Comparison of ENCODE assay signal across 2 cellular contexts in the genomic region with DNA sequence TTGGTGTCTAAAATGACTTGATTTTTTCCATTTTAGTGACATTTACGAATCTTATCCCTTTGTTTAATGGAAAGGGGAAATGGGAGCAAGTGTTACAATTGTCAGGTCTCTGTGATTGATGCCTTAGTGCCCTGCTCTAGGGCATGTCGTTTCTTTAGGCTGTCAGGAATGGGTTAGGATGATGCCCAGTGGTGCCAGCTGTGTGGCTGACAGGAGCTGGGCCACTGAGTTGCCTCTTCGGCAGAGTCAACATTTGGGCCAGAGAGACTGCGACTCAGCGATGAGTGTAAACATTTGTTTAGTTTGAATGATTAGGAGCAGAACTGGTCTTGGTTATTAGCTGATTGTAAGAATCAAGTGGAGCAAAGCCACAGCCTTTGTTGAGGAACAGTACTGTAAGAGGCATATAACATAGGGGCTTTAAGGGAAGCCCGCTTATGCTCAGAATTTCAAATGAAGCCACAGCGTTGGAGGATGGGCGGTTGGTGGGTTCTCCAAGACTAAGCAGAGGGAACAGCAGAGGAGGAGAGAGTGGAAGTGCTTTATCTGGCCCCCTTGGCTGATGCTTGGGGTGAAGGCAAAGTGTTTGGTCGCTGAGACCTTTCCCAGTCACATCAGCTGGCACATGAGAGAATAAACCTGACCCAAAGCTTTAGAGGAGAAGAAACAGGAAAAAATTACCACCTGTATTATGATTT.
A peak's percentile ranks its signal among the peaks of the same experiment; 100 is the strongest.
TF ChIP-seq lines count a peak whose summit lies in the region.

No MANE protein-coding gene starts in this region.

TF ChIP-seq in IMR-90, 13 proteins besides CTCF, POLR2A, EP300 and RAD21:
- TF ChIP-seq SMC3 (IDR thresholded peaks at IDR 0.05; ENCODE audit: low read depth, low read length) (no peak), CEBPB (IDR thresholded peaks at IDR 0.05; ENCODE audit: low read depth, low read length) (no peak), MAZ (IDR thresholded peaks at IDR 0.05; ENCODE audit: borderline replicate concordance, low read depth, low read length) (no peak), CHD1 (IDR thresholded peaks at IDR 0.05; ENCODE audit: low read depth, low read length) (no peak)

TF ChIP-seq in H1, 55 proteins besides CTCF, POLR2A, EP300 and RAD21:
- TF ChIP-seq TBP (IDR thresholded peaks at IDR 0.05; ENCODE audit: low read depth, low read length): peak; percentile 65
- no peak for TF ChIP-seq KDM1A (IDR thresholded peaks at IDR 0.05; ENCODE audit: borderline replicate concordance, low read length)
